ENCODE assay signal across 21 cellular contexts in genomic region chr7:55497521-55497920, GRCh38.
"Had no signal": no experiment of that assay in that cellular context is flagged by ENCODE, and none has a peak within 500 bp of the region (broad histone marks: within the 10 kb centered on the region; RNA-seq: fewer than 3 reads in every experiment).

No MANE protein-coding gene starts in this region.

- H3K27ac Mint-ChIP-seq: activated naive CD4-positive, alpha-beta T cell treated with anti-CD3 and anti-CD28 coated beads, Interleukin-2, amount 50 U/mL, for 24 hours; activated T-helper 2 cell treated with anti-CD3 and anti-CD28 coated beads, Interferon-gamma antibody, Interleukin-2, Interleukin-4, amounts not matched to agents 10 μg/mL and 5 μg/mL and 100 μg/mL, durations not matched to agents 14 hours and 24 hours and 36 hours; memory B cell; neural progenitor cell had no signal

- H3K9me3 Mint-ChIP-seq: activated naive CD4-positive, alpha-beta T cell treated with anti-CD3 and anti-CD28 coated beads, Interleukin-2, amount 50 U/mL, for 24 hours; activated T-cell treated with anti-CD3 and anti-CD28 coated beads, Interleukin-2, amount 50 U/mL, for 4 hours; activated T-helper 2 cell treated with anti-CD3 and anti-CD28 coated beads, Interferon-gamma antibody, Interleukin-2, Interleukin-4, amounts not matched to agents 10 μg/mL and 5 μg/mL and 100 μg/mL, durations not matched to agents 14 hours and 24 hours and 36 hours; brain; endodermal cell; memory B cell; naive thymus-derived CD4-positive, alpha-beta T cell; neural progenitor cell had no signal

- H3K27me3 Mint-ChIP-seq: activated naive CD4-positive, alpha-beta T cell treated with anti-CD3 and anti-CD28 coated beads, Interleukin-2, amount 50 U/mL, for 24 hours; brain; memory B cell; naive thymus-derived CD4-positive, alpha-beta T cell; T-helper 17 cell had no signal

- DNase-seq: activated CD4-positive, alpha-beta T cell treated with anti-CD3 and anti-CD28 coated beads, Interleukin-2, amount 50 U/mL, for 1 hour; activated T-cell treated with anti-CD3 and anti-CD28 coated beads, Interleukin-2, amount 50 U/mL, for 4 hours; endodermal cell; foreskin fibroblast; head of caudate nucleus; hippocampal formation; kidney glomerular epithelial cell; midbrain; occipital lobe; stomach; T-helper 17 cell; thyroid gland; upper lobe of left lung had no signal

- H3K4me3 Mint-ChIP-seq: activated naive CD4-positive, alpha-beta T cell treated with anti-CD3 and anti-CD28 coated beads, Interleukin-2, amount 50 U/mL, for 24 hours; activated T-cell treated with anti-CD3 and anti-CD28 coated beads, Interleukin-2, amount 50 U/mL, for 4 hours; brain; endodermal cell; memory B cell; neural progenitor cell had no signal

- ATAC-seq: esophagus mucosa, left lobe of liver had no signal
